Comparison of ENCODE assay signal across 17 cellular contexts in the genomic region with DNA sequence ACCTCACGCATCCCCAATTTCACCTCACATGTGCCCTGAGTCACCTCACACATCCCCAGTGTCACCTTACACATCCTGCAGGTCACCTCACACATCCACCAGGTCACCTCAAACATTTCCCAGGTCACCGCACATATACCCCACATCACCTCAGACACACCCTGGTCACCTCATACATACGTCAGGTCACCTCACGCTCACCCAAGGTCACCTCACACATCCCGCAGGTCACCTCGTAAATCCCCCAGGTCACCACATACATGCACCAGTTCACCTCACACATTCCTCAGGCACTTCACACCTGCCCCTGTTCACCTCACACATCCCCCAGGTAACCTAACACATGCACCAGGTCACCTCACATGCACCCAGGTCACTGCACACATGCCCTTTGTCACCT.
DNase-seq lines count a peak whose midpoint lies in the region; ATAC-seq, FAIRE-seq and TF ChIP-seq lines count a peak whose summit lies in the region.
"Had no signal": no experiment of that assay in that cellular context is flagged by ENCODE, and none has a peak within 500 bp of the region (broad histone marks: within the 10 kb centered on the region; RNA-seq: fewer than 3 reads in every experiment).

No MANE protein-coding gene starts in this region.

- H3K27ac Mint-ChIP-seq in activated CD8-positive, alpha-beta T cell treated with anti-CD3 and anti-CD28 coated beads for 36 hours, result no peak overlapping the region
- no peak overlapping the region for H3K27ac Mint-ChIP-seq in activated CD8-positive, alpha-beta T cell treated with anti-CD3 and anti-CD28 coated beads, Interleukin-2, amount 10 ng/mL, durations not matched to agents 7 days and 5 days
- H3K27ac Mint-ChIP-seq in endothelial cell (ENCODE audit: unreplicated experiment), result no peak overlapping the region
- H3K27ac Mint-ChIP-seq in stimulated activated effector memory CD8-positive, alpha-beta T cell treated with anti-CD3 and anti-CD28 coated beads, Interleukin-12 subunit alpha, Interleukin-12 subunit beta, amount 100 ng/mL, for 72 hours, result peak overlapping the region; percentile 45
- H3K27ac Mint-ChIP-seq: H9 had no signal

- POLR2A ChIA-PET in activated CD8-positive, alpha-beta T cell treated with anti-CD3 and anti-CD28 coated beads for 36 hours (lab: Charles Lee), result no interaction called here
- POLR2A ChIA-PET in activated CD8-positive, alpha-beta T cell treated with anti-CD3 and anti-CD28 coated beads, Interleukin-2, amount 10 ng/mL, durations not matched to agents 7 days and 5 days (lab: Charles Lee), result interaction anchor here (0.6 kb wide), 1 partner anchor 310 kb away, joined by 3 read pairs; no protein-coding TSS in a partner anchor

- peaks cover 11% of the 10 kb centered on the region for H3K27me3 Mint-ChIP-seq in activated CD8-positive, alpha-beta T cell treated with anti-CD3 and anti-CD28 coated beads for 36 hours
- H3K27me3 Mint-ChIP-seq in activated CD8-positive, alpha-beta T cell treated with anti-CD3 and anti-CD28 coated beads, Interleukin-2, amount 10 ng/mL, durations not matched to agents 7 days and 5 days (ENCODE audit: low read depth), result peaks cover 16% of the 10 kb centered on the region
- H3K27me3 Mint-ChIP-seq in endothelial cell (ENCODE audit: unreplicated experiment), result peaks cover 4% of the 10 kb centered on the region

- CTCF ChIA-PET in activated CD8-positive, alpha-beta T cell treated with anti-CD3 and anti-CD28 coated beads for 36 hours (lab: Charles Lee), result interaction anchor here (0.9 to 2.6 kb wide), 2 partner anchors 27 to 103 kb away, joined by 3 to 17 read pairs; no protein-coding TSS in a partner anchor
- CTCF ChIA-PET in activated CD8-positive, alpha-beta T cell treated with anti-CD3 and anti-CD28 coated beads, Interleukin-2, amount 10 ng/mL, durations not matched to agents 7 days and 5 days (lab: Charles Lee), result interaction anchor here (1.1 kb wide), 2 partner anchors 10 to 27 kb away, joined by 4 read pairs; no protein-coding TSS in a partner anchor

- DNase-seq in activated CD8-positive, alpha-beta T cell treated with anti-CD3 and anti-CD28 coated beads for 36 hours, result no peak
- no peak for DNase-seq in activated CD8-positive, alpha-beta T cell treated with anti-CD3 and anti-CD28 coated beads, Interleukin-2, amount 10 ng/mL, durations not matched to agents 7 days and 5 days
- no peak for DNase-seq in HTR-8/SVneo (ENCODE audit: insufficient read length, low spot score)
- DNase-seq in endothelial cell (ENCODE audit: low spot score), result no peak
- no peak for DNase-seq in stimulated activated effector memory CD8-positive, alpha-beta T cell treated with anti-CD3 and anti-CD28 coated beads, Interleukin-12 subunit alpha, Interleukin-12 subunit beta, amount 100 ng/mL, for 72 hours (ENCODE audit: low spot score in 2 of 2)
- DNase-seq: Caco-2, GDM1, H9, KG1 had no signal

- no peak overlapping the region for H3K4me3 Mint-ChIP-seq in activated CD8-positive, alpha-beta T cell treated with anti-CD3 and anti-CD28 coated beads for 36 hours
- no peak overlapping the region for H3K4me3 Mint-ChIP-seq in activated CD8-positive, alpha-beta T cell treated with anti-CD3 and anti-CD28 coated beads, Interleukin-2, amount 10 ng/mL, durations not matched to agents 7 days and 5 days
- peak overlapping the region; percentile 32 for H3K4me3 Mint-ChIP-seq in endothelial cell (ENCODE audit: unreplicated experiment)
- no peak overlapping the region for H3K4me3 Mint-ChIP-seq in stimulated activated effector memory CD8-positive, alpha-beta T cell treated with anti-CD3 and anti-CD28 coated beads, Interleukin-12 subunit alpha, Interleukin-12 subunit beta, amount 100 ng/mL, for 72 hours

- no peaks in the 10 kb centered on the region for H3K9me3 Mint-ChIP-seq in activated CD8-positive, alpha-beta T cell treated with anti-CD3 and anti-CD28 coated beads for 36 hours
- H3K9me3 Mint-ChIP-seq in activated CD8-positive, alpha-beta T cell treated with anti-CD3 and anti-CD28 coated beads, Interleukin-2, amount 10 ng/mL, durations not matched to agents 7 days and 5 days (ENCODE audit: insufficient read depth), result no peaks in the 10 kb centered on the region
- H3K9me3 Mint-ChIP-seq in endothelial cell (ENCODE audit: unreplicated experiment), result peaks cover 34% of the 10 kb centered on the region
- H3K9me3 Mint-ChIP-seq in stimulated activated effector memory CD8-positive, alpha-beta T cell treated with anti-CD3 and anti-CD28 coated beads, Interleukin-12 subunit alpha, Interleukin-12 subunit beta, amount 100 ng/mL, for 72 hours, result no peaks in the 10 kb centered on the region

- intact Hi-C loops in activated CD8-positive, alpha-beta T cell treated with anti-CD3 and anti-CD28 coated beads for 36 hours (cut with micrococcal nuclease), result no loop called here

- FAIRE-seq in HTR-8/SVneo (lab: Jason Lieb, UNC), result peak; percentile 67
- FAIRE-seq: A549, D721Med, GM12892, GM18507, H1 had no signal

- H3K4me1 Mint-ChIP-seq in activated CD8-positive, alpha-beta T cell treated with anti-CD3 and anti-CD28 coated beads for 36 hours (ENCODE audit: low read depth), result peaks cover 30% of the 10 kb centered on the region
- H3K4me1 Mint-ChIP-seq in activated CD8-positive, alpha-beta T cell treated with anti-CD3 and anti-CD28 coated beads, Interleukin-2, amount 10 ng/mL, durations not matched to agents 7 days and 5 days (ENCODE audit: low read depth), result peaks cover 19% of the 10 kb centered on the region
- no peaks in the 10 kb centered on the region for H3K4me1 Mint-ChIP-seq in endothelial cell (ENCODE audit: unreplicated experiment)
- H3K4me1 Mint-ChIP-seq in stimulated activated effector memory CD8-positive, alpha-beta T cell treated with anti-CD3 and anti-CD28 coated beads, Interleukin-12 subunit alpha, Interleukin-12 subunit beta, amount 100 ng/mL, for 72 hours, result peaks cover 46% of the 10 kb centered on the region
- H3K4me1 Mint-ChIP-seq: H9 had no signal

- ATAC-seq in activated CD8-positive, alpha-beta T cell treated with anti-CD3 and anti-CD28 coated beads for 36 hours, result peak; percentile 34
- ATAC-seq in activated CD8-positive, alpha-beta T cell treated with anti-CD3 and anti-CD28 coated beads, Interleukin-2, amount 10 ng/mL, durations not matched to agents 7 days and 5 days, result no peak
- ATAC-seq in stimulated activated effector memory CD8-positive, alpha-beta T cell treated with anti-CD3 and anti-CD28 coated beads, Interleukin-12 subunit alpha, Interleukin-12 subunit beta, amount 100 ng/mL, for 72 hours, result peak; percentile 46
- ATAC-seq in GM18867 (IDR thresholded peaks at IDR 0.05; ENCODE audit: unreplicated experiment) (no peak), HG02840 (IDR thresholded peaks at IDR 0.05; ENCODE audit: low FRiP score, unreplicated experiment) (no peak), GM18868 (IDR thresholded peaks at IDR 0.05; ENCODE audit: unreplicated experiment) (no peak)
- ATAC-seq: A549 had no signal

- H3K36me3 Mint-ChIP-seq in activated CD8-positive, alpha-beta T cell treated with anti-CD3 and anti-CD28 coated beads for 36 hours (ENCODE audit: low read depth), result no peaks in the 10 kb centered on the region
- no peaks in the 10 kb centered on the region for H3K36me3 Mint-ChIP-seq in activated CD8-positive, alpha-beta T cell treated with anti-CD3 and anti-CD28 coated beads, Interleukin-2, amount 10 ng/mL, durations not matched to agents 7 days and 5 days (ENCODE audit: low read depth)
- peaks cover 9% of the 10 kb centered on the region for H3K36me3 Mint-ChIP-seq in endothelial cell (ENCODE audit: low read depth, unreplicated experiment)
- H3K36me3 Mint-ChIP-seq in stimulated activated effector memory CD8-positive, alpha-beta T cell treated with anti-CD3 and anti-CD28 coated beads, Interleukin-12 subunit alpha, Interleukin-12 subunit beta, amount 100 ng/mL, for 72 hours, result no peaks in the 10 kb centered on the region

- no peak for TF ChIP-seq CTCF in activated CD8-positive, alpha-beta T cell treated with anti-CD3 and anti-CD28 coated beads for 36 hours (IDR thresholded peaks at IDR 0.05)
- no peak for TF ChIP-seq CTCF in endothelial cell (IDR thresholded peaks at IDR 0.05; ENCODE audit: unreplicated experiment)

Comparison
In these comparisons a context has a peak if more than half of its experiments do, and no peak if none do; other contexts are left out.
1. ATAC-seq: peak in activated CD8-positive, alpha-beta T cell treated with anti-CD3 and anti-CD28 coated beads for 36 hours (single experiment) and stimulated activated effector memory CD8-positive, alpha-beta T cell treated with anti-CD3 and anti-CD28 coated beads, Interleukin-12 subunit alpha, Interleukin-12 subunit beta, amount 100 ng/mL, for 72 hours (single experiment); none in activated CD8-positive, alpha-beta T cell treated with anti-CD3 and anti-CD28 coated beads, Interleukin-2, amount 10 ng/mL, durations not matched to agents 7 days and 5 days (single experiment), GM18867 (single experiment), HG02840 (single experiment) and GM18868 (single experiment).